ENCODE assay signal across 13 cellular contexts in the genomic region with DNA sequence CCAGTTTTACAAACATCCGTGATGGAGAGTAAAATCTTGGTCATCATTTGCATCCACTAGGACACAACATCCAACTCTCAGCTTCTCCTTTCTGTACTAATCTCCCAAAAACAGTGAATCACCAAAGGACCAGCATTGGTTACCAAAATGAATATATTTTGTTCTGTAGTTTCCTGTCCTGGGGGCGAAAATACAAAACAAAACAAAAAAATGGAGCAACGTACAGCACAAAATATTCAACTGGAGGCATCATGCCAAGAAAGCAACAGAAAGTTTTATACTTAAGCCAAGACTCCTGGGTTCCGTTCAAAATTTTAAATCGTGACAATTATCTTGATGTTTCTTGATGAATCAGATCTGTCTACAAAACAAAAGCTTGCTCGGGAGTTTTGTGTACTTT.
DNase-seq lines count a peak whose midpoint lies in the region; ATAC-seq and TF ChIP-seq lines count a peak whose summit lies in the region.
"Had no signal": no experiment of that assay in that cellular context is flagged by ENCODE, and none has a peak within 500 bp of the region (broad histone marks: within the 10 kb centered on the region; RNA-seq: fewer than 3 reads in every experiment).

No MANE protein-coding gene starts in this region.

- H3K4me3 ChIP-seq in neural progenitor cell = no peak overlapping the region
- H3K4me3 ChIP-seq in lower lobe of right lung = no peak overlapping the region
- H3K4me3 ChIP-seq: right lobe of liver had no signal

- no peaks in the 10 kb centered on the region for H3K27me3 ChIP-seq in neural progenitor cell
- H3K27me3 ChIP-seq in lower lobe of right lung (ENCODE audit: low read depth) = no peaks in the 10 kb centered on the region
- H3K27me3 ChIP-seq: right lobe of liver had no signal

- H3K9me3 ChIP-seq in neural progenitor cell (ENCODE audit: low read depth) = no peaks in the 10 kb centered on the region
- no peaks in the 10 kb centered on the region for H3K9me3 ChIP-seq in lower lobe of right lung
- H3K9me3 ChIP-seq: right lobe of liver had no signal

- H3K27ac ChIP-seq in neural progenitor cell (no peak overlapping the region), lower lobe of right lung (no peak overlapping the region)
- H3K27ac ChIP-seq: right lobe of liver had no signal

- H2AFZ ChIP-seq in neural progenitor cell (replicated peaks) = no peak overlapping the region

- H3K4me1 Mint-ChIP-seq in brain (peaks cover 5% of the 10 kb centered on the region), neural progenitor cell (no peaks in the 10 kb centered on the region)

- H3K27me3 Mint-ChIP-seq in brain (no peaks in the 10 kb centered on the region), neural progenitor cell (ENCODE audit: insufficient read depth, low read depth) (peaks cover 2% of the 10 kb centered on the region)

- peaks cover 3% of the 10 kb centered on the region for H3F3A ChIP-seq in neural progenitor cell (ENCODE audit: low read depth)

- H4K20me1 ChIP-seq in neural progenitor cell (ENCODE audit: low read depth) = no peaks in the 10 kb centered on the region

- H3K27ac Mint-ChIP-seq in brain = peak overlapping the region in 3 of 5 experiments; percentile 58 to 88 (median 86)
- H3K27ac Mint-ChIP-seq in neural progenitor cell = no peak overlapping the region

- no peaks in the 10 kb centered on the region for H3K79me2 ChIP-seq in neural progenitor cell (ENCODE audit: low read depth)

- H3K9ac ChIP-seq in neural progenitor cell = no peak overlapping the region

- TF ChIP-seq CTCF in brain (conservative IDR thresholded peaks at IDR 0.05) (no peak), neural progenitor cell (IDR thresholded peaks at IDR 0.05) (no peak), lower lobe of right lung (IDR thresholded peaks at IDR 0.05) (no peak)

- H3K36me3 ChIP-seq in neural progenitor cell (no peaks in the 10 kb centered on the region), lower lobe of right lung (no peaks in the 10 kb centered on the region)
- H3K36me3 ChIP-seq: right lobe of liver had no signal

- H3K4me3 Mint-ChIP-seq in brain (peak overlapping the region in 4 of 5 experiments; percentile 35 to 80 (median 60)), neural progenitor cell (no peak overlapping the region)

- ATAC-seq in HG02970 (IDR thresholded peaks at IDR 0.05; ENCODE audit: low FRiP score, unreplicated experiment) (no peak), lower lobe of right lung (no peak), GM21381 (IDR thresholded peaks at IDR 0.05; ENCODE audit: unreplicated experiment) (no peak)

- intact Hi-C loops in lower lobe of right lung (cut with DNase I) = no loop called here

- H3K9me3 Mint-ChIP-seq in brain (no peaks in the 10 kb centered on the region), neural progenitor cell (no peaks in the 10 kb centered on the region)

- peaks cover 6% of the 10 kb centered on the region for H3K4me1 ChIP-seq in neural progenitor cell
- H3K4me1 ChIP-seq in lower lobe of right lung = no peaks in the 10 kb centered on the region

- no peaks in the 10 kb centered on the region for H3K36me3 Mint-ChIP-seq in brain
- peaks cover 3% of the 10 kb centered on the region for H3K36me3 Mint-ChIP-seq in neural progenitor cell

- H3K4me2 ChIP-seq in neural progenitor cell = no peak overlapping the region

- DNase-seq in GM04504 (ENCODE audit: low read depth) (peak; percentile 74), globus pallidus (ENCODE audit: low spot score) (peak; percentile 28), smooth muscle cell of the brain vasculature (ENCODE audit: low read depth, low spot score) (peak; percentile 7), neural progenitor cell (ENCODE audit: low spot score) (no peak), lower lobe of right lung (no peak)
- DNase-seq: activated T-cell treated with anti-CD3 and anti-CD28 coated beads, Interleukin-2, amount 50 U/mL, for 1 hour; COR-L47; NCI-H1048; NCI-H2227 treated with DMSO at 0.1 percent for 48 hours; right lobe of liver had no signal

Comparison
In these comparisons a context has a peak if more than half of its experiments do, and no peak if none do; other contexts are left out.
1. DNase-seq: peak in GM04504 (single experiment), globus pallidus (single experiment) and smooth muscle cell of the brain vasculature (single experiment); none in neural progenitor cell (single experiment) and lower lobe of right lung (single experiment).